In the genomic region with DNA sequence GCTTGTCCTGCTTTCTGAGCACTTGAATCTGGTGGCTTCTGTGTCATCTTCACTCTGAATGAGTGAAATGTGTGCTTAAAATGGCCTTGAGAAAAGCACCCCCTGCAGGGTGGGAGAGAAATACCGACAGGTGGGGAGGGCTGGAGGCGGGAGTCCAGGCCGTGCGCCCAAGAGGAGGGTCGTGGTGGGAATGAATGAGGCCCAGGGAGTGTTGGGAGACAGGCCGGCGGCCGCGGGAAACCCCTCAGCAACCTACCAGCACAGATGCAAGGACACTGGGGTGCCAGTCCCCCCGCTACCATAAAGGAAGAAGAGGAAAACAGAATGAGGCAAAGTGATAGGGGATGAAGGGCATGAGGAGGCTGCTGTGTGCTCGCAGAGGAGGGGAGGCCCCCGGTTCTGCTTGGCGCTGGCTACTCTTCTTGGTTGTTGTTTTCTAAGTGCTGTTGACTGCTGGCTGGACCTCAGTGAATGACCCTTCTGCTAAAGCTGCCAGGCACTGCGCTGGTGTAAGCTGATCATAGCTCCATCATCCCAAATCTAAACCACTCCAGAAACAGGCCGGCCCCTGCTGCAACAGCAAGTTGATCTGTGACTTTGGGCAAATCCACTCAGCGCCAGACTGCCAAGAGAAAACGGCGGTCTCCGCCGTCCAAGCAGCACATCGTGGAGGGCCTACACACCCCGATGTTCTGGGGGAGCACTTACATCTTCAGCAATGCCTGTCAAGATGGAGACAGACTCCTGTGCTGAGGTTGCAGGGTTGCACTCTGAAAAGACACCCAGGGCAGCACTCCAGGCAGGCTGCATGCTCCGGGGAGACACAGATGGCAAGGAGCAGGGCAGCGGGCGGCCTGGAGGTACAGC, we compare ENCODE assay signal across 19 cellular contexts.
DNase-seq lines count a peak whose midpoint lies in the region; ATAC-seq, FAIRE-seq and TF ChIP-seq lines count a peak whose summit lies in the region.
"Had no signal": no experiment of that assay in that cellular context is flagged by ENCODE, and none has a peak within 500 bp of the region (broad histone marks: within the 10 kb centered on the region; RNA-seq: fewer than 3 reads in every experiment).

No MANE protein-coding gene starts in this region.

- no peak overlapping the region for H3K4me2 ChIP-seq in HCT116 (ENCODE audit: low read length)
- H3K4me2 ChIP-seq in neuronal stem cell (ENCODE audit: insufficient read depth, low read length, poor library complexity, severe bottlenecking): no peak overlapping the region

- H2BK120ac ChIP-seq in neuronal stem cell (ENCODE audit: low read depth, low read length): no peak overlapping the region

- H3K9ac ChIP-seq in HCT116 (ENCODE audit: low read length): no peak overlapping the region
- H3K9ac ChIP-seq in neuronal stem cell (ENCODE audit: low read depth, low read length, poor library complexity): no peak overlapping the region

- no peaks in the 10 kb centered on the region for H3K27me3 ChIP-seq in HCT116 (ENCODE audit: insufficient read depth, low read length)
- H3K27me3 ChIP-seq in Peyer's patch: no peaks in the 10 kb centered on the region
- H3K27me3 ChIP-seq in neuronal stem cell (ENCODE audit: control insufficient read depth in 3 of 3, insufficient read depth in 3 of 3, low read depth in 1 of 3, low read length in 3 of 3): no peaks in the 10 kb centered on the region
- H3K27me3 ChIP-seq in esophagus squamous epithelium: no peaks in the 10 kb centered on the region

- H3K4me1 ChIP-seq in HCT116 (ENCODE audit: control insufficient read depth in 1 of 2, insufficient read depth in 2 of 2, low read length in 2 of 2): no peaks in the 10 kb centered on the region
- H3K4me1 ChIP-seq in Peyer's patch: no peaks in the 10 kb centered on the region
- H3K4me1 ChIP-seq in neuronal stem cell (ENCODE audit: control insufficient read depth in 2 of 2, insufficient read depth in 1 of 2, low read depth in 1 of 2, low read length in 2 of 2): peaks cover 3 to 4% of the 10 kb centered on the region in 2 donors
- H3K4me1 ChIP-seq in esophagus squamous epithelium: no peaks in the 10 kb centered on the region

- FAIRE-seq in GM12892 (lab: Jason Lieb, UNC): no peak
- FAIRE-seq: A204.1 had no signal

- RAD21 ChIA-PET in HCT116 (lab: Charles Lee; ENCODE audit: low non-redundant PET in 1 of 2, low total read pairs in 2 of 2, uncharacterized antibody in 2 of 2, unreplicated experiment in 2 of 2): no interaction called here

- no TSS peak for BruUV-seq in HCT116 (replicated peaks; lab: Mats Ljungman, UMichigan)

- peaks cover 5% of the 10 kb centered on the region for H3K27me3 Mint-ChIP-seq in activated T-cell treated with anti-CD3 and anti-CD28 coated beads, Interleukin-2, amount 50 U/mL, for 4 hours (ENCODE audit: low read depth)

- H3K14ac ChIP-seq in neuronal stem cell (ENCODE audit: low read length): peak overlapping the region; percentile 64

- peak overlapping the region; percentile 76 for H4K8ac ChIP-seq in neuronal stem cell (ENCODE audit: low read depth, low read length)

- peak overlapping the region; percentile 45 for H2BK15ac ChIP-seq in neuronal stem cell (ENCODE audit: low read length)

- H3K9me3 Mint-ChIP-seq in activated T-cell treated with anti-CD3 and anti-CD28 coated beads, Interleukin-2, amount 50 U/mL, for 4 hours: no peaks in the 10 kb centered on the region
- H3K9me3 Mint-ChIP-seq: CD8-positive, alpha-beta memory T cell had no signal

- H2BK12ac ChIP-seq in neuronal stem cell (ENCODE audit: low read length): peak overlapping the region; percentile 46

- peak; percentile 28; the same call in 1 of the 2 replicates for TF ChIP-seq RAD21 in HCT116 (IDR thresholded peaks at IDR 0.05; ENCODE audit: low read depth)

- no peak overlapping the region for H3K27ac ChIP-seq in HCT116 (ENCODE audit: low read depth, low read length)
- H3K27ac ChIP-seq in Peyer's patch: no peak overlapping the region
- H3K27ac ChIP-seq in neuronal stem cell (replicated peaks; ENCODE audit: low read length): no peak overlapping the region
- no peak overlapping the region for H3K27ac ChIP-seq in esophagus squamous epithelium
- H3K27ac ChIP-seq: C4-2B had no signal

- WGBS in neuronal stem cell (ENCODE audit: extremely low coverage in 2 of 2, insufficient read length in 2 of 2, insufficient replicate concordance in 1 of 2), 2 donors: no CpG with 5 or more reads among the region's 25 CpGs
- WGBS in esophagus squamous epithelium, 2 donors: 83 to 84% methylated on average over 11 to 21 of the region's 25 CpGs

- no peaks in the 10 kb centered on the region for H3K9me3 ChIP-seq in HCT116 (ENCODE audit: control insufficient read depth in 1 of 2, insufficient read depth in 1 of 2, low read depth in 1 of 2, low read length in 2 of 2)
- H3K9me3 ChIP-seq in Peyer's patch: no peaks in the 10 kb centered on the region
- no peaks in the 10 kb centered on the region for H3K9me3 ChIP-seq in neuronal stem cell (replicated peaks in 1 of 2; ENCODE audit: control insufficient read depth in 2 of 2, insufficient read depth in 1 of 2, low read depth in 1 of 2, low read length in 2 of 2)
- H3K9me3 ChIP-seq in esophagus squamous epithelium: no peaks in the 10 kb centered on the region

- no peak overlapping the region for H4K91ac ChIP-seq in neuronal stem cell (ENCODE audit: low read depth, low read length, poor library complexity)

- TF ChIP-seq POLR2A in HCT116 (IDR thresholded peaks at IDR 0.05; ENCODE audit: borderline replicate concordance, extremely low read depth, insufficient read depth, insufficient read length): no peak
- no peak for TF ChIP-seq POLR2A in Peyer's patch (IDR thresholded peaks at IDR 0.05)
- TF ChIP-seq POLR2A in esophagus squamous epithelium (IDR thresholded peaks at IDR 0.05): no peak
- TF ChIP-seq POLR2A in GM12892 (IDR thresholded peaks at IDR 0.05; ENCODE audit: low read depth, low read length): no peak

- H3K23ac ChIP-seq in neuronal stem cell (ENCODE audit: low read depth, low read length, poor library complexity): peak overlapping the region; percentile 57

- peak overlapping the region; percentile 92 for H2AK5ac ChIP-seq in neuronal stem cell (ENCODE audit: low read depth, low read length)

- H2BK5ac ChIP-seq in neuronal stem cell (ENCODE audit: low read length): no peak overlapping the region

- no peaks in the 10 kb centered on the region for H3K79me2 ChIP-seq in HCT116 (ENCODE audit: insufficient read depth, low read length)

- CTCF ChIA-PET in HCT116 (lab: Charles Lee): no interaction called here

- POLR2A ChIA-PET in HCT116 (lab: Charles Lee): no interaction called here

- peak overlapping the region; percentile 55 for H3K18ac ChIP-seq in neuronal stem cell (ENCODE audit: low read length)

- no peaks in the 10 kb centered on the region for H3K4me1 Mint-ChIP-seq in activated T-cell treated with anti-CD3 and anti-CD28 coated beads, Interleukin-2, amount 50 U/mL, for 4 hours (ENCODE audit: low read depth)
- H3K4me1 Mint-ChIP-seq: CD8-positive, alpha-beta memory T cell had no signal

- H3K4me3 Mint-ChIP-seq in activated T-cell treated with anti-CD3 and anti-CD28 coated beads, Interleukin-2, amount 50 U/mL, for 4 hours: no peak overlapping the region
- H3K4me3 Mint-ChIP-seq: CD8-positive, alpha-beta memory T cell; HFFc6 had no signal

- ATAC-seq in activated T-cell treated with anti-CD3 and anti-CD28 coated beads, Interleukin-2, amount 50 U/mL, for 4 hours: no peak
- peak; percentile 27; the same call in 1 of the 2 replicates for ATAC-seq in HCT116

- H2AFZ ChIP-seq in HCT116 (ENCODE audit: low read depth, low read length, poor library complexity, severe bottlenecking) (no peak overlapping the region), neuronal stem cell (ENCODE audit: low read length) (no peak overlapping the region)

- H3K9me2 ChIP-seq in HCT116 (ENCODE audit: insufficient read depth): no peaks in the 10 kb centered on the region

- peak; percentile 10 for DNase-seq in activated T-cell treated with anti-CD3 and anti-CD28 coated beads, Interleukin-2, amount 50 U/mL, for 1 hour
- DNase-seq in activated T-cell treated with anti-CD3 and anti-CD28 coated beads, Interleukin-2, amount 50 U/mL, for 4 hours: no peak
- DNase-seq in HCT116 (ENCODE audit: low read depth, low spot score) (no peak), Peyer's patch (peak in 2 of 3 donors; percentile 21 to 31), neuronal stem cell (ENCODE audit: low spot score) (no peak), esophagus squamous epithelium (lab: John Stamatoyannopoulos, UW) (no peak), GM12892 (ENCODE audit: insufficient read length) (no peak), NCI-H187 treated with DMSO at 0.1 percent for 48 hours (lab: John Stamatoyannopoulos, UW) (no peak)
- DNase-seq: Calu3, DMS153, GDM1, HFFc6, NCI-H1105 treated with DMSO at 0.1 percent for 48 hours, NCI-H2081 treated with DMSO at 0.1 percent for 48 hours, NCI-H446, SHP77 had no signal

- no peaks in the 10 kb centered on the region for H3K36me3 ChIP-seq in HCT116 (ENCODE audit: control insufficient read depth in 1 of 2, insufficient read depth in 2 of 2, low read length in 2 of 2)
- H3K36me3 ChIP-seq in Peyer's patch: no peaks in the 10 kb centered on the region
- no peaks in the 10 kb centered on the region for H3K36me3 ChIP-seq in neuronal stem cell (replicated peaks in 1 of 2; ENCODE audit: control insufficient read depth in 2 of 2, insufficient read depth in 2 of 2, low read length in 2 of 2)
- H3K36me3 ChIP-seq in esophagus squamous epithelium: no peaks in the 10 kb centered on the region

- no peaks in the 10 kb centered on the region for H3K79me1 ChIP-seq in neuronal stem cell (ENCODE audit: low read depth, low read length)

- intact Hi-C loops in HCT116 (cut with micrococcal nuclease): no loop called here
- intact Hi-C loops in esophagus squamous epithelium (cut with DNase I): no loop called here

- H3K36me3 Mint-ChIP-seq in activated T-cell treated with anti-CD3 and anti-CD28 coated beads, Interleukin-2, amount 50 U/mL, for 4 hours (ENCODE audit: insufficient read depth): no peaks in the 10 kb centered on the region
- H3K36me3 Mint-ChIP-seq: CD8-positive, alpha-beta memory T cell had no signal

- TF ChIP-seq CTCF in HCT116 (IDR thresholded peaks at IDR 0.05 in 2 of 3, conservative IDR thresholded peaks at IDR 0.05 in 1 of 3; ENCODE audit: borderline replicate concordance in 1 of 3, insufficient read depth in 1 of 3, low read depth in 2 of 3, low read length in 2 of 3) (0 out of 6 replicates have a peak, but pooled peaks of 1 of the 3 experiments have one; percentile 7), Peyer's patch (IDR thresholded peaks at IDR 0.05) (no peak), esophagus squamous epithelium (IDR thresholded peaks at IDR 0.05) (no peak)

- H4K20me1 ChIP-seq in HCT116 (ENCODE audit: insufficient read depth): no peaks in the 10 kb centered on the region

- H3K4ac ChIP-seq in neuronal stem cell (ENCODE audit: low read length): no peak overlapping the region

- H3K4me3 ChIP-seq in HCT116 (replicated peaks in 1 of 2; ENCODE audit: low read depth in 1 of 2, low read length in 2 of 2) (no peak overlapping the region), Peyer's patch (no peak overlapping the region), neuronal stem cell (ENCODE audit: low read length in 2 of 2) (no peak overlapping the region), esophagus squamous epithelium (no peak overlapping the region)

Comparison
In these comparisons a context has a peak if more than half of its experiments do, and no peak if none do; other contexts are left out.
1. DNase-seq: peak in activated T-cell treated with anti-CD3 and anti-CD28 coated beads, Interleukin-2, amount 50 U/mL, for 1 hour (single experiment) and Peyer's patch (2 of 3); none in activated T-cell treated with anti-CD3 and anti-CD28 coated beads, Interleukin-2, amount 50 U/mL, for 4 hours (single experiment), HCT116 (single experiment), neuronal stem cell (single experiment), esophagus squamous epithelium (single experiment), GM12892 (single experiment) and NCI-H187 treated with DMSO at 0.1 percent for 48 hours (single experiment).